32 cellular contexts compared by ENCODE assay signal in genomic region chr1:30172757-30173156, GRCh38.
"Had no signal": no experiment of that assay in that cellular context is flagged by ENCODE, and none has a peak within 500 bp of the region (broad histone marks: within the 10 kb centered on the region; RNA-seq: fewer than 3 reads in every experiment).

No MANE protein-coding gene starts in this region.

- H3K27me3 ChIP-seq: brain microvascular endothelial cell, MG63, SJCRH30 had no signal

- H3K4me3 ChIP-seq: MG63, PC-9, SJCRH30, SK-N-MC had no signal

- H3K4me1 Mint-ChIP-seq: activated CD4-positive, alpha-beta T cell treated with anti-CD3 and anti-CD28 coated beads, Interleukin-2, amount 10 ng/mL, durations not matched to agents 7 days and 5 days; activated CD8-positive, alpha-beta memory T cell treated with anti-CD3 and anti-CD28 coated beads, Interleukin-2, amount 10 ng/mL, durations not matched to agents 7 days and 5 days; activated naive CD8-positive, alpha-beta T cell treated with anti-CD3 and anti-CD28 coated beads for 36 hours; IgD-negative memory B cell had no signal

- H3K9me3 Mint-ChIP-seq: activated CD4-positive, alpha-beta T cell treated with anti-CD3 and anti-CD28 coated beads, Interleukin-2, amount 10 ng/mL, durations not matched to agents 7 days and 5 days; activated naive CD8-positive, alpha-beta T cell treated with anti-CD3 and anti-CD28 coated beads for 36 hours; T-helper 1 cell treated with Interleukin-12 subunit alpha and Interleukin-12 subunit beta and Interleukin-4 antibody, amounts not matched to agents 30 μg/mL and 1 μg/mL, for 36 hours; T-helper 2 cell treated with Interferon-gamma antibody and Interleukin-4, amounts not matched to agents 5 μg/mL and 100 μg/mL, for 36 hours had no signal

- H3K36me3 Mint-ChIP-seq: activated CD4-positive, alpha-beta memory T cell treated with anti-CD3 and anti-CD28 coated beads for 36 hours; activated CD8-positive, alpha-beta memory T cell treated with anti-CD3 and anti-CD28 coated beads, Interleukin-2, amount 10 ng/mL, durations not matched to agents 7 days and 5 days; activated naive CD8-positive, alpha-beta T cell treated with anti-CD3 and anti-CD28 coated beads for 36 hours had no signal

- DNase-seq: activated CD4-positive, alpha-beta memory T cell treated with anti-CD3 and anti-CD28 coated beads for 36 hours; activated CD4-positive, alpha-beta T cell treated with anti-CD3 and anti-CD28 coated beads, Interleukin-2, amount 10 ng/mL, durations not matched to agents 7 days and 5 days; activated CD8-positive, alpha-beta memory T cell treated with anti-CD3 and anti-CD28 coated beads for 24 hours; activated CD8-positive, alpha-beta memory T cell treated with anti-CD3 and anti-CD28 coated beads, Interleukin-2, amount 10 ng/mL, durations not matched to agents 7 days and 5 days; activated CD8-positive, alpha-beta memory T cell treated with anti-CD3 and anti-CD28 coated beads, Interleukin-2, amount 50 U/mL, for 48 hours; activated effector memory CD4-positive, alpha-beta T cell treated with Interleukin-2 at 50 U/mL for 16 hours; activated naive CD4-positive, alpha-beta T cell treated with anti-CD3 and anti-CD28 coated beads, Interleukin-2, amount 50 U/mL, for 16 hours; activated naive CD8-positive, alpha-beta T cell treated with anti-CD3 and anti-CD28 coated beads for 36 hours; activated T-cell treated with anti-CD3 and anti-CD28 coated beads, Interleukin-2, amount 50 U/mL, for 48 hours; amniotic stem cell; brain microvascular endothelial cell; central memory CD4-positive, alpha-beta T cell; Kasumi-1; KG1; MG63; NCI-H1048; NCI-H1105 treated with DMSO at 0.1 percent for 48 hours; NCI-H1436; NCI-H1694; NCI-H1930; NCI-H2081 treated with DMSO at 0.1 percent for 48 hours; NCI-H226; NCI-H446 treated with DMSO at 0.1 percent for 48 hours; NK-92 treated with Interleukin-12 subunit alpha and Interleukin-12 subunit beta, amount 100 ng/mL, for 24 hours; PC-9; Right ventricle myocardium superior; SJCRH30 had no signal

- H3K9me3 ChIP-seq: MG63, SJCRH30 had no signal

- H3K27me3 Mint-ChIP-seq: IgD-negative memory B cell had no signal

- H3K27ac ChIP-seq: brain microvascular endothelial cell, PC-9, RWPE1, SJCRH30, SK-N-MC had no signal

- H3K27ac Mint-ChIP-seq: activated CD4-positive, alpha-beta memory T cell treated with anti-CD3 and anti-CD28 coated beads for 36 hours; activated CD4-positive, alpha-beta T cell treated with anti-CD3 and anti-CD28 coated beads, Interleukin-2, amount 10 ng/mL, durations not matched to agents 7 days and 5 days; activated CD8-positive, alpha-beta memory T cell treated with anti-CD3 and anti-CD28 coated beads, Interleukin-2, amount 10 ng/mL, durations not matched to agents 7 days and 5 days; activated naive CD8-positive, alpha-beta T cell treated with anti-CD3 and anti-CD28 coated beads for 36 hours; IgD-negative memory B cell; T-helper 1 cell treated with Interleukin-12 subunit alpha and Interleukin-12 subunit beta and Interleukin-4 antibody, amounts not matched to agents 30 μg/mL and 1 μg/mL, for 36 hours; T-helper 2 cell treated with Interferon-gamma antibody and Interleukin-4, amounts not matched to agents 5 μg/mL and 100 μg/mL, for 36 hours had no signal

- H3K4me1 ChIP-seq: SJCRH30 had no signal

- H3K4me3 Mint-ChIP-seq: activated CD4-positive, alpha-beta memory T cell treated with anti-CD3 and anti-CD28 coated beads for 36 hours; activated CD4-positive, alpha-beta T cell treated with anti-CD3 and anti-CD28 coated beads, Interleukin-2, amount 10 ng/mL, durations not matched to agents 7 days and 5 days; activated CD8-positive, alpha-beta memory T cell treated with anti-CD3 and anti-CD28 coated beads, Interleukin-2, amount 10 ng/mL, durations not matched to agents 7 days and 5 days; activated naive CD8-positive, alpha-beta T cell treated with anti-CD3 and anti-CD28 coated beads for 36 hours; IgD-negative memory B cell; T-helper 1 cell treated with Interleukin-12 subunit alpha and Interleukin-12 subunit beta and Interleukin-4 antibody, amounts not matched to agents 30 μg/mL and 1 μg/mL, for 36 hours; T-helper 2 cell treated with Interferon-gamma antibody and Interleukin-4, amounts not matched to agents 5 μg/mL and 100 μg/mL, for 36 hours had no signal

- ATAC-seq: activated CD8-positive, alpha-beta memory T cell treated with anti-CD3 and anti-CD28 coated beads, Interleukin-2, amount 10 ng/mL, durations not matched to agents 7 days and 5 days had no signal

- H3K36me3 ChIP-seq: brain microvascular endothelial cell, MG63, SJCRH30 had no signal
